In genomic region chr3:54146383-54147239, GRCh38 we compare ENCODE assay signal across 8 cellular contexts. TPM values are rescaled to one million over a fixed set of nuclear protein-coding genes. Genes with fewer than 3 reads are reported as not detected.
DNase-seq lines count a peak whose midpoint lies in the region; ATAC-seq and TF ChIP-seq lines count a peak whose summit lies in the region.

No MANE protein-coding gene starts in this region.

- DNase-seq in Caco-2 (peak; percentile 61 to 69), HK-2 (ENCODE audit: unreplicated experiment) (peak; percentile 49), RWPE2 (ENCODE audit: low spot score) (no peak), glomerular visceral epithelial cell (ENCODE audit: extremely low spot score) (peak; percentile 2), retinal pigment epithelial cell (ENCODE audit: low read depth) (no peak), T-helper 17 cell (no peak)
- no peak for DNase-seq in activated CD4-positive, alpha-beta memory T cell treated with anti-CD3 and anti-CD28 coated beads for 36 hours

- H3K36me3 ChIP-seq in Caco-2 (ENCODE audit: control insufficient read depth, insufficient read depth, low read length), result no peaks in the 10 kb centered on the region
- no peaks in the 10 kb centered on the region for H3K36me3 ChIP-seq in RWPE2 (ENCODE audit: low read depth)

- H3K4me3 ChIP-seq in Caco-2 (ENCODE audit: low read depth, low read length) (no peak overlapping the region), RWPE2 (ENCODE audit: severe bottlenecking) (no peak overlapping the region), retinal pigment epithelial cell (ENCODE audit: low read length) (no peak overlapping the region)

- CTCF ChIA-PET in Caco-2 (lab: Charles Lee), result interaction anchor here (0.6 to 1.3 kb wide), 12 partner anchors 18 to 683 kb away, joined by 3 to 17 read pairs (median 3); no protein-coding TSS in a partner anchor
- CTCF ChIA-PET in activated CD4-positive, alpha-beta memory T cell treated with anti-CD3 and anti-CD28 coated beads for 36 hours (lab: Charles Lee), result no interaction called here

- no peaks in the 10 kb centered on the region for H3K27me3 ChIP-seq in Caco-2 (replicated peaks; ENCODE audit: control insufficient read depth, insufficient read depth, low read length)
- peaks cover 15% of the 10 kb centered on the region for H3K27me3 ChIP-seq in RWPE2 (ENCODE audit: insufficient read depth, poor library complexity, severe bottlenecking)

- peak; percentile 74 to 86 for TF ChIP-seq CTCF in Caco-2 (IDR thresholded peaks at IDR 0.05; ENCODE audit: insufficient read depth in 1 of 2, low read depth in 1 of 2, low read length in 1 of 2, severe bottlenecking in 1 of 2, unreplicated experiment in 1 of 2)
- TF ChIP-seq CTCF in RWPE2 (IDR thresholded peaks at IDR 0.05; ENCODE audit: poor library complexity, severe bottlenecking), result peak; percentile 45
- TF ChIP-seq CTCF in retinal pigment epithelial cell (conservative IDR thresholded peaks at IDR 0.05; ENCODE audit: low read depth, low read length), result peak; percentile 40

- peaks cover 23% of the 10 kb centered on the region for H3K27me3 Mint-ChIP-seq in Caco-2 (ENCODE audit: insufficient read depth, unreplicated experiment)
- H3K27me3 Mint-ChIP-seq in activated CD4-positive, alpha-beta memory T cell treated with anti-CD3 and anti-CD28 coated beads for 36 hours, result peaks cover 12% of the 10 kb centered on the region
- H3K27me3 Mint-ChIP-seq in T-helper 17 cell, result peaks cover 23% of the 10 kb centered on the region

- H3K4me1 ChIP-seq in Caco-2, result no peaks in the 10 kb centered on the region
- H3K4me1 ChIP-seq in RWPE2 (ENCODE audit: insufficient read depth, poor library complexity, severe bottlenecking), result no peaks in the 10 kb centered on the region

- H3K27ac Mint-ChIP-seq in Caco-2 (ENCODE audit: unreplicated experiment) (no peak overlapping the region), T-helper 17 cell (no peak overlapping the region)
- H3K27ac Mint-ChIP-seq in activated CD4-positive, alpha-beta memory T cell treated with anti-CD3 and anti-CD28 coated beads for 36 hours, result no peak overlapping the region

- intact Hi-C loops in Caco-2 (cut with micrococcal nuclease; ENCODE audit: unreplicated experiment), result loop anchor here (1.0 to 10.0 kb wide), 3 partner anchors 208 to 278 kb away; no protein-coding TSS in a partner anchor
- intact Hi-C loops in activated CD4-positive, alpha-beta memory T cell treated with anti-CD3 and anti-CD28 coated beads for 36 hours (cut with micrococcal nuclease), result no loop called here

- H3K36me3 Mint-ChIP-seq in Caco-2 (ENCODE audit: insufficient read depth, unreplicated experiment), result no peaks in the 10 kb centered on the region
- H3K36me3 Mint-ChIP-seq in activated CD4-positive, alpha-beta memory T cell treated with anti-CD3 and anti-CD28 coated beads for 36 hours, result no peaks in the 10 kb centered on the region
- no peaks in the 10 kb centered on the region for H3K36me3 Mint-ChIP-seq in T-helper 17 cell (ENCODE audit: low read depth)

- no TSS peak for BruUV-seq in Caco-2 (replicated peaks; lab: Mats Ljungman, UMichigan)

- H3K4me3 Mint-ChIP-seq in Caco-2 (ENCODE audit: unreplicated experiment) (no peak overlapping the region), T-helper 17 cell (no peak overlapping the region)
- no peak overlapping the region for H3K4me3 Mint-ChIP-seq in activated CD4-positive, alpha-beta memory T cell treated with anti-CD3 and anti-CD28 coated beads for 36 hours

- H3K4me1 Mint-ChIP-seq in Caco-2 (ENCODE audit: low read depth, unreplicated experiment) (no peaks in the 10 kb centered on the region), T-helper 17 cell (no peaks in the 10 kb centered on the region)
- H3K4me1 Mint-ChIP-seq in activated CD4-positive, alpha-beta memory T cell treated with anti-CD3 and anti-CD28 coated beads for 36 hours (ENCODE audit: low read depth), result no peaks in the 10 kb centered on the region

- H3K9me3 ChIP-seq in Caco-2 (no peaks in the 10 kb centered on the region), RWPE2 (ENCODE audit: severe bottlenecking) (no peaks in the 10 kb centered on the region), T-helper 17 cell (ENCODE audit: control insufficient read depth, low read length, poor library complexity, severe bottlenecking) (no peaks in the 10 kb centered on the region)

- H3K9me3 Mint-ChIP-seq in Caco-2 (ENCODE audit: unreplicated experiment), result no peaks in the 10 kb centered on the region
- H3K9me3 Mint-ChIP-seq in activated CD4-positive, alpha-beta memory T cell treated with anti-CD3 and anti-CD28 coated beads for 36 hours, result no peaks in the 10 kb centered on the region

- ATAC-seq in RWPE2 (ENCODE audit: low read depth) (peak; percentile 71), T-helper 17 cell (no peak), GM18907 (IDR thresholded peaks at IDR 0.05; ENCODE audit: unreplicated experiment) (no peak)

- no peak overlapping the region for H3K27ac ChIP-seq in RWPE2 (ENCODE audit: poor library complexity, severe bottlenecking)

- POLR2A ChIA-PET in Caco-2 (lab: Charles Lee), result no interaction called here
- POLR2A ChIA-PET in activated CD4-positive, alpha-beta memory T cell treated with anti-CD3 and anti-CD28 coated beads for 36 hours (lab: Charles Lee), result no interaction called here

RNA-seq across cellular contexts. Expression of gene CACNA2D3, which starts 24.3 kb away (rescaled TPM):
- total RNA-seq in Caco-2 (2022) (0.39 TPM in 1 of 2 replicates, not detected in the other), T-helper 17 cell (under 1 TPM in 1 of 2 donors, not detected in 1; 0.08 TPM)
- total RNA-seq in activated CD4-positive, alpha-beta memory T cell treated with anti-CD3 and anti-CD28 coated beads for 36 hours, result not detected

Comparison
In these comparisons a context has a peak if more than half of its experiments do, and no peak if none do; other contexts are left out.
1. DNase-seq: peak in Caco-2 (2 of 2), HK-2 (single experiment) and glomerular visceral epithelial cell (single experiment); none in RWPE2 (single experiment), retinal pigment epithelial cell (single experiment), activated CD4-positive, alpha-beta memory T cell treated with anti-CD3 and anti-CD28 coated beads for 36 hours (single experiment) and T-helper 17 cell (0 of 3).
2. Peak in every context shown above with its lines, with median percentiles within 50 percentile points of each other: CTCF ChIP-seq.